17 cellular contexts compared by ENCODE assay signal in the genomic region with DNA sequence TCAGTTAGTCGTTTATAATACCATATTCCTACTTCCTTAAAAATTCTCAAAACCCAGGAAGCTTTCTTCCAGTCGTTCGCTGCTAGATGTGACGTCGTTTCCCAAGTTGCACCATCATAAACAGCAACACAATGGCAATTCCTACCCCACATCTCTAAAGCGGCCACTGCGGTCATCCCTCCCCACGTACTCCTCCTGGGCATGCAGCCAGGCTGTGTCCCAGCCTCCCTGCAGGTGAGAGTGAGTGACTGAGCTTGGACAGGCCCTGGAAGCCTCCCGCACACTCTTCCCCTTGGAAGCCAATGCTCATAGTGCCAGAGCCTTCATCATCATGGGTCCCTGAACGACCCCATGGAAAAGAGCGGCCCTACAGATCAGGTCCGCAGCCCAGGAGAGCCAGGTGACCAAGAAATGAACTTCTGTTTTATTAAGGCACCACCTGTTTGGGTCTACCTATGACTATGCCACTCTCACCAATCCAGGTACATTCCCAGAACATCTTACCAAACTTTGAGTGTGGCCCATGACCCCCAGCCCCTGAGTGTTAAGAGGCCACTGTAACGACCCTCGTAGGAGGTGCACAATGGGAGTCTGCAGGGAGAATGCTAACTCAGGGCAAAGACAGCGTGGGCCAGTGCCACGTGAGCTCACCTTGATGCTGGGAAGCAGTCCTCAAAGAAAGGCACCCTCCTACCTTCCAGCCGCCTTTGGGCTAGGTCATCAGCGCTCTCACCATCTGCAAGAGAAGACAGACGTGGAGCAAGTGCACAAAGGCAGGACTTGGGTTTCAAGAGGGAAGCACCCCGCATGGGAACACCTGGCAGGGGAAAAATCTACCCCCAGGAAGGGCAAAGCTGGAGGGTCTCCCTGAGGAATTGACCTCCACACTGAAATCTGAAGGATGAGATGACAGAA.
DNase-seq lines count a peak whose midpoint lies in the region; ATAC-seq and TF ChIP-seq lines count a peak whose summit lies in the region.
"Had no signal": no experiment of that assay in that cellular context is flagged by ENCODE, and none has a peak within 500 bp of the region (broad histone marks: within the 10 kb centered on the region; RNA-seq: fewer than 3 reads in every experiment).

No MANE protein-coding gene starts in this region.

- H3K36me3 Mint-ChIP-seq in progenitor cell of endocrine pancreas (ENCODE audit: insufficient read depth), result no peaks in the 10 kb centered on the region

- no peak overlapping the region for H3K27ac Mint-ChIP-seq in progenitor cell of endocrine pancreas

- H3K9me3 ChIP-seq in SK-N-SH (no peaks in the 10 kb centered on the region), left lung (no peaks in the 10 kb centered on the region)
- H3K9me3 ChIP-seq: A549 had no signal

- H3K9ac ChIP-seq in SK-N-SH, result no peak overlapping the region

- H3K4me3 ChIP-seq in SK-N-SH (ENCODE audit: low read depth in 2 of 2, low read length in 1 of 2) (no peak overlapping the region), left lung (no peak overlapping the region)
- H3K4me3 ChIP-seq: A549, K562 had no signal

- H3K27me3 Mint-ChIP-seq in progenitor cell of endocrine pancreas, result peaks cover 14% of the 10 kb centered on the region

- ATAC-seq in SK-N-SH treated with all-trans-retinoic acid at 6 μM for 48 hours, result no peak
- ATAC-seq in left lung, result no peak
- ATAC-seq in GM19395 (IDR thresholded peaks at IDR 0.05; ENCODE audit: unreplicated experiment), result no peak
- no peak for ATAC-seq in HG03521 (IDR thresholded peaks at IDR 0.05; ENCODE audit: unreplicated experiment)
- ATAC-seq: K562 had no signal

- no peak overlapping the region for H2AFZ ChIP-seq in SK-N-SH (ENCODE audit: low read depth)

- TF ChIP-seq EP300 in SK-N-SH (IDR thresholded peaks at IDR 0.05; ENCODE audit: borderline replicate concordance in 1 of 2, low read depth in 1 of 2, low read length in 1 of 2), result no peak

- H3K79me2 ChIP-seq in SK-N-SH (ENCODE audit: insufficient read depth), result no peaks in the 10 kb centered on the region

- TF ChIP-seq CTCF in SK-N-SH (IDR thresholded peaks at IDR 0.05), result no peak
- TF ChIP-seq CTCF in progenitor cell of endocrine pancreas (IDR thresholded peaks at IDR 0.05; ENCODE audit: unreplicated experiment), result no peak
- TF ChIP-seq CTCF in left lung (IDR thresholded peaks at IDR 0.05), result no peak

- H3K27ac ChIP-seq in SK-N-SH (ENCODE audit: low read depth in 2 of 2, low read length in 1 of 2) (no peak overlapping the region), left lung (no peak overlapping the region)
- H3K27ac ChIP-seq: A549, C4-2B had no signal

- H3K4me1 ChIP-seq in SK-N-SH (ENCODE audit: control insufficient read depth in 1 of 2, insufficient read depth in 2 of 2, low read depth in 1 of 2, low read length in 1 of 2) (peaks cover 0 to 38% of the 10 kb centered on the region in 2 experiments; a peak in 1 of 4 replicates), left lung (no peaks in the 10 kb centered on the region)
- H3K4me1 ChIP-seq: A549 had no signal

- H3K27me3 ChIP-seq in SK-N-SH (ENCODE audit: insufficient read depth) (no peaks in the 10 kb centered on the region), left lung (peaks cover 0 to 16% of the 10 kb centered on the region in 2 donors)

- no peak overlapping the region for H3K4me3 Mint-ChIP-seq in progenitor cell of endocrine pancreas (ENCODE audit: low read depth)

- POLR2A ChIA-PET in SK-N-SH (lab: Yijun Ruan, JAX), result no interaction called here

- CTCF ChIA-PET in SK-N-SH (lab: Yijun Ruan, JAX), result interaction anchor here (0.9 to 1.4 kb wide), 5 partner anchors 9 to 1149 kb away, joined by 3 to 4 read pairs (median 3); no protein-coding TSS in a partner anchor

- peaks cover 4% of the 10 kb centered on the region for H3K9me3 Mint-ChIP-seq in progenitor cell of endocrine pancreas (ENCODE audit: low read depth)

- DNase-seq in SK-N-SH (peak; percentile 19), D341Med (ENCODE audit: low spot score) (peak; percentile 2), NCI-H2107 treated with DMSO at 0.1 percent for 48 hours (lab: John Stamatoyannopoulos, UW; ENCODE audit: unreplicated experiment) (peak; percentile 86), progenitor cell of endocrine pancreas (ENCODE audit: low spot score, unreplicated experiment) (peak; percentile 6), left lung (no peak)
- DNase-seq: DMS 273 treated with DMSO at 0.1 percent for 48 hours, NCI-H1417 treated with DMSO at 0.1 percent for 48 hours, NCI-H1930, NCI-H2227 treated with DMSO at 0.1 percent for 48 hours, NCI-H524, SW 1271 had no signal

- intact Hi-C loops in left lung (cut with DNase I), result no loop called here

- 47% methylated on average over 17 of the region's 20 CpGs for WGBS in SK-N-SH (ENCODE audit: low lambda C conversion rate)

- H3K4me2 ChIP-seq in SK-N-SH, result no peak overlapping the region
- H3K4me2 ChIP-seq: A549 had no signal

- H3K36me3 ChIP-seq in SK-N-SH (replicated peaks in 1 of 2; ENCODE audit: control insufficient read depth in 1 of 2, insufficient read depth in 2 of 2, low read length in 1 of 2), result no peaks in the 10 kb centered on the region
- no peaks in the 10 kb centered on the region for H3K36me3 ChIP-seq in left lung

- H3K9me2 ChIP-seq in SK-N-SH, result no peaks in the 10 kb centered on the region

- H4K20me1 ChIP-seq in SK-N-SH (ENCODE audit: insufficient read depth), result no peaks in the 10 kb centered on the region

- TF ChIP-seq RAD21 in SK-N-SH (IDR thresholded peaks at IDR 0.05; ENCODE audit: low read length), result no peak

- no peaks in the 10 kb centered on the region for H3F3A ChIP-seq in SK-N-SH (replicated peaks; ENCODE audit: insufficient read depth)

- peaks cover 9% of the 10 kb centered on the region for H3K4me1 Mint-ChIP-seq in progenitor cell of endocrine pancreas (ENCODE audit: low read depth)

TF ChIP-seq in SK-N-SH, 30 proteins besides CTCF, POLR2A, EP300 and RAD21 (continues in another document):
- TF ChIP-seq, protein P1, sequence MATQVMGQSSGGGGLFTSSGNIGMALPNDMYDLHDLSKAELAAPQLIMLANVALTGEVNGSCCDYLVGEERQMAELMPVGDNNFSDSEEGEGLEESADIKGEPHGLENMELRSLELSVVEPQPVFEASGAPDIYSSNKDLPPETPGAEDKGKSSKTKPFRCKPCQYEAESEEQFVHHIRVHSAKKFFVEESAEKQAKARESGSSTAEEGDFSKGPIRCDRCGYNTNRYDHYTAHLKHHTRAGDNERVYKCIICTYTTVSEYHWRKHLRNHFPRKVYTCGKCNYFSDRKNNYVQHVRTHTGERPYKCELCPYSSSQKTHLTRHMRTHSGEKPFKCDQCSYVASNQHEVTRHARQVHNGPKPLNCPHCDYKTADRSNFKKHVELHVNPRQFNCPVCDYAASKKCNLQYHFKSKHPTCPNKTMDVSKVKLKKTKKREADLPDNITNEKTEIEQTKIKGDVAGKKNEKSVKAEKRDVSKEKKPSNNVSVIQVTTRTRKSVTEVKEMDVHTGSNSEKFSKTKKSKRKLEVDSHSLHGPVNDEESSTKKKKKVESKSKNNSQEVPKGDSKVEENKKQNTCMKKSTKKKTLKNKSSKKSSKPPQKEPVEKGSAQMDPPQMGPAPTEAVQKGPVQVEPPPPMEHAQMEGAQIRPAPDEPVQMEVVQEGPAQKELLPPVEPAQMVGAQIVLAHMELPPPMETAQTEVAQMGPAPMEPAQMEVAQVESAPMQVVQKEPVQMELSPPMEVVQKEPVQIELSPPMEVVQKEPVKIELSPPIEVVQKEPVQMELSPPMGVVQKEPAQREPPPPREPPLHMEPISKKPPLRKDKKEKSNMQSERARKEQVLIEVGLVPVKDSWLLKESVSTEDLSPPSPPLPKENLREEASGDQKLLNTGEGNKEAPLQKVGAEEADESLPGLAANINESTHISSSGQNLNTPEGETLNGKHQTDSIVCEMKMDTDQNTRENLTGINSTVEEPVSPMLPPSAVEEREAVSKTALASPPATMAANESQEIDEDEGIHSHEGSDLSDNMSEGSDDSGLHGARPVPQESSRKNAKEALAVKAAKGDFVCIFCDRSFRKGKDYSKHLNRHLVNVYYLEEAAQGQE (IDR thresholded peaks at IDR 0.05; ENCODE audit: low read depth, low read length), result no peak
- TF ChIP-seq RXRA (IDR thresholded peaks at IDR 0.05; ENCODE audit: borderline replicate concordance, low read depth) (no peak), TAF1 (IDR thresholded peaks at IDR 0.05; ENCODE audit: borderline replicate concordance, low read depth, low read length) (no peak), POLR2AphosphoS5 (IDR thresholded peaks at IDR 0.05; ENCODE audit: low read depth, low read length) (no peak), EZH2phosphoT487 (IDR thresholded peaks at IDR 0.05; ENCODE audit: borderline replicate concordance, low read depth) (no peak)

TF ChIP-seq in SK-N-SH treated with all-trans-retinoic acid at 6 μM for 48 hours, 23 proteins besides CTCF, POLR2A, EP300 and RAD21 (continues in another document):
- no peak for TF ChIP-seq PPARA (CRISPR knock-in tag; IDR thresholded peaks at IDR 0.05; ENCODE audit: borderline replicate concordance)
- TF ChIP-seq, protein P2, sequence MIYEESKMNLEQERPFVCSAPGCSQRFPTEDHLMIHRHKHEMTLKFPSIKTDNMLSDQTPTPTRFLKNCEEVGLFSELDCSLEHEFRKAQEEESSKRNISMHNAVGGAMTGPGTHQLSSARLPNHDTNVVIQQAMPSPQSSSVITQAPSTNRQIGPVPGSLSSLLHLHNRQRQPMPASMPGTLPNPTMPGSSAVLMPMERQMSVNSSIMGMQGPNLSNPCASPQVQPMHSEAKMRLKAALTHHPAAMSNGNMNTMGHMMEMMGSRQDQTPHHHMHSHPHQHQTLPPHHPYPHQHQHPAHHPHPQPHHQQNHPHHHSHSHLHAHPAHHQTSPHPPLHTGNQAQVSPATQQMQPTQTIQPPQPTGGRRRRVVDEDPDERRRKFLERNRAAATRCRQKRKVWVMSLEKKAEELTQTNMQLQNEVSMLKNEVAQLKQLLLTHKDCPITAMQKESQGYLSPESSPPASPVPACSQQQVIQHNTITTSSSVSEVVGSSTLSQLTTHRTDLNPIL (CRISPR knock-in tag; IDR thresholded peaks at IDR 0.05; ENCODE audit: low read depth), result no peak
- TF ChIP-seq SNAI2 (CRISPR knock-in tag; IDR thresholded peaks at IDR 0.05), result no peak
- TF ChIP-seq TCF4 (CRISPR knock-in tag; IDR thresholded peaks at IDR 0.05; ENCODE audit: borderline replicate concordance), result no peak
- TF ChIP-seq ARNTL (CRISPR knock-in tag; IDR thresholded peaks at IDR 0.05; ENCODE audit: borderline replicate concordance, low read depth), result no peak

Comparison
In these comparisons a context has a peak if more than half of its experiments do, and no peak if none do; other contexts are left out.
1. DNase-seq: peak in SK-N-SH (single experiment), D341Med (single experiment), NCI-H2107 treated with DMSO at 0.1 percent for 48 hours (single experiment) and progenitor cell of endocrine pancreas (single experiment); none in left lung (0 of 2).